ENCODE assay signal across 22 cellular contexts in genomic region chr3:25174251-25174650, GRCh38.
A peak's percentile ranks its signal among the peaks of the same experiment; 100 is the strongest.
DNase-seq lines count a peak whose midpoint lies in the region; ATAC-seq, FAIRE-seq and TF ChIP-seq lines count a peak whose summit lies in the region.
"Had no signal": no experiment of that assay in that cellular context is flagged by ENCODE, and none has a peak within 500 bp of the region (broad histone marks: within the 10 kb centered on the region; RNA-seq: fewer than 3 reads in every experiment).

No MANE protein-coding gene starts in this region.

- peak overlapping the region; percentile 29 for H4K5ac ChIP-seq in H1 (ENCODE audit: insufficient read length, low read depth, low read length)

- H3K23ac ChIP-seq in H1 (ENCODE audit: insufficient read length): no peak overlapping the region

- no peaks in the 10 kb centered on the region; a peak in 1 of 4 replicates for H3K9me3 ChIP-seq in H1 (ENCODE audit: insufficient read depth in 2 of 2, low read depth in 1 of 2, low read length in 1 of 2)
- H3K9me3 ChIP-seq: HAP-1 had no signal

- no peak overlapping the region for H3K9ac ChIP-seq in H1 (replicated peaks in 1 of 4; ENCODE audit: extremely low read depth in 1 of 4, low read depth in 3 of 4, low read length in 3 of 4)
- H3K9ac ChIP-seq: BLaER1 had no signal

- TF ChIP-seq POLR2A in H1 (IDR thresholded peaks at IDR 0.05; ENCODE audit: control extremely low read depth in 1 of 2, low read depth in 2 of 2, low read length in 2 of 2): no peak

- H3K4ac ChIP-seq in H1 (replicated peaks; ENCODE audit: insufficient read length, low read depth, low read length): no peak overlapping the region

- no peak overlapping the region for H3K4me3 ChIP-seq in H1 (ENCODE audit: extremely low read depth in 1 of 4, insufficient read depth in 2 of 4, low read depth in 3 of 4, low read length in 4 of 4)
- H3K4me3 ChIP-seq: BLaER1, GM23338, HAP-1 had no signal

- no peak for FAIRE-seq in H1 (lab: Jason Lieb, UNC)
- FAIRE-seq: A204.1, GM12892, H54 had no signal

- ATAC-seq in HG03025 (IDR thresholded peaks at IDR 0.05; ENCODE audit: low FRiP score, unreplicated experiment) (no peak), HG02759 (IDR thresholded peaks at IDR 0.05; ENCODE audit: unreplicated experiment) (no peak)
- ATAC-seq: CD8-positive, alpha-beta T cell had no signal

- H3K27me3 ChIP-seq in H1 (replicated peaks in 1 of 4; ENCODE audit: control insufficient read depth in 3 of 4, extremely low read depth in 1 of 4, insufficient read depth in 3 of 4, low read length in 3 of 4): no peaks in the 10 kb centered on the region
- H3K27me3 ChIP-seq: BLaER1 had no signal

- no peak overlapping the region for H2BK20ac ChIP-seq in H1 (ENCODE audit: low read length)

- peak overlapping the region; percentile 71; the same call in 1 of the 2 replicates for H2BK12ac ChIP-seq in H1 (ENCODE audit: low read depth, low read length)

- peaks cover 0 to 16% (median 5%) of the 10 kb centered on the region in 4 experiments; a peak in 3 of 7 replicates for H3K4me1 ChIP-seq in H1 (replicated peaks in 1 of 4; ENCODE audit: control insufficient read depth in 3 of 4, insufficient read depth in 4 of 4, low read length in 3 of 4)
- H3K4me1 ChIP-seq: BLaER1, Caco-2, HAP-1 had no signal

- H2AFZ ChIP-seq in H1 (ENCODE audit: low read length): no peak overlapping the region
- H2AFZ ChIP-seq: GM23338 had no signal

- H2BK15ac ChIP-seq in H1 (ENCODE audit: low read length): no peak overlapping the region

- no peaks in the 10 kb centered on the region for H4K20me1 ChIP-seq in H1 (replicated peaks in 1 of 2; ENCODE audit: control insufficient read depth in 1 of 2, insufficient read depth in 2 of 2, low read length in 2 of 2)
- H4K20me1 ChIP-seq: BLaER1 had no signal

- H3K4me2 ChIP-seq in H1 (ENCODE audit: insufficient read depth in 1 of 2, low read depth in 2 of 2, low read length in 2 of 2): no peak overlapping the region
- H3K4me2 ChIP-seq: BLaER1 had no signal

- H3K56ac ChIP-seq in H1 (replicated peaks; ENCODE audit: insufficient read length, low read depth, low read length): no peak overlapping the region

- CTCF ChIA-PET in H1 (lab: Charles Lee; ENCODE audit: partially characterized antibody): interaction anchor here (1.1 kb wide), 1 partner anchor 141 kb away, joined by 4 read pairs; no protein-coding TSS in a partner anchor

- TF ChIP-seq RAD21 in H1 (IDR thresholded peaks at IDR 0.05 in 1 of 2, conservative IDR thresholded peaks at IDR 0.05 in 1 of 2; ENCODE audit: low read depth in 2 of 2, low read length in 2 of 2): no peak

- H4K91ac ChIP-seq in H1 (replicated peaks; ENCODE audit: insufficient read length, low read length): peak overlapping the region; percentile 71

- no peak overlapping the region for H3K18ac ChIP-seq in H1 (ENCODE audit: extremely low read depth, low read length)

- no peak overlapping the region for H3K27ac ChIP-seq in H1 (ENCODE audit: low read depth, low read length)
- H3K27ac ChIP-seq: 22Rv1, BLaER1, C4-2B had no signal

- peaks cover 16% of the 10 kb centered on the region for H3K4me1 Mint-ChIP-seq in neural crest cell
- H3K4me1 Mint-ChIP-seq: B cell; CD4-positive, CD25-positive, alpha-beta regulatory T cell had no signal

- 95% methylated on average over 13 of the region's 13 CpGs; no CpG with 5 or more reads in 1 of the 2 experiments for WGBS in H1 (ENCODE audit: extremely low coverage in 1 of 2, insufficient coverage in 1 of 2, insufficient read length in 1 of 2, insufficient replicate concordance in 2 of 2, low coverage in 1 of 2, low lambda C conversion rate in 2 of 2, missing lambda C conversion rate in 1 of 2), 2 experiments

- H3K36me3 ChIP-seq in H1 (ENCODE audit: control insufficient read depth in 2 of 4, insufficient read depth in 4 of 4, low read length in 3 of 4): no peaks in the 10 kb centered on the region
- H3K36me3 ChIP-seq: BLaER1, HAP-1 had no signal

- TF ChIP-seq EP300 in H1 (IDR thresholded peaks at IDR 0.05; ENCODE audit: borderline replicate concordance in 1 of 2, low read depth in 2 of 2, low read length in 2 of 2): no peak

- peak; percentile 8 for DNase-seq in Daoy (ENCODE audit: low read depth)
- no peak for DNase-seq in H1 (ENCODE audit: low read depth in 1 of 2, low spot score in 2 of 2)
- DNase-seq in neural crest cell (ENCODE audit: low read depth, low spot score): no peak
- no peak for DNase-seq in stimulated activated CD4-positive, alpha-beta T cell treated with anti-CD3 and anti-CD28 coated beads, Interleukin-4, amount 100 ng/mL, for 4 hours
- DNase-seq: Caco-2; CD4-positive, CD25-positive, alpha-beta regulatory T cell; CD8-positive, alpha-beta T cell; DMS 273 treated with DMSO at 0.1 percent for 48 hours; DMS79; GF-D8; HFFc6 had no signal

- no peak overlapping the region for H2BK5ac ChIP-seq in H1 (ENCODE audit: low read depth, low read length)

- no peaks in the 10 kb centered on the region for H3K79me2 ChIP-seq in H1 (ENCODE audit: control insufficient read depth in 1 of 2, insufficient read depth in 2 of 2, low read length in 2 of 2)

- no peaks in the 10 kb centered on the region for H3K79me1 ChIP-seq in H1 (ENCODE audit: low read depth, low read length)

- no peak overlapping the region for H3K4me3 Mint-ChIP-seq in neural crest cell
- H3K4me3 Mint-ChIP-seq: B cell; CD4-positive, CD25-positive, alpha-beta regulatory T cell; CD8-positive, alpha-beta T cell; GM23338; HFFc6 had no signal

- H2AK5ac ChIP-seq in H1 (ENCODE audit: low read depth, low read length): no peak overlapping the region

- no peaks in the 10 kb centered on the region for H3K23me2 ChIP-seq in H1 (ENCODE audit: low read depth, low read length)

- no peaks in the 10 kb centered on the region for H3K9me3 Mint-ChIP-seq in neural crest cell
- H3K9me3 Mint-ChIP-seq: GM23338 had no signal

- TF ChIP-seq CTCF in H1 (IDR thresholded peaks at IDR 0.05; ENCODE audit: control extremely low read depth in 1 of 3, insufficient read depth in 1 of 3, low read depth in 1 of 3, low read length in 3 of 3) (no peak), neural crest cell (conservative IDR thresholded peaks at IDR 0.05) (no peak)

- no peaks in the 10 kb centered on the region for H3K27me3 Mint-ChIP-seq in neural crest cell (ENCODE audit: low read depth)
- H3K27me3 Mint-ChIP-seq: B cell; CD4-positive, CD25-positive, alpha-beta regulatory T cell had no signal

- H3K27ac Mint-ChIP-seq in neural crest cell (ENCODE audit: unreplicated experiment): peak overlapping the region; percentile 59
- H3K27ac Mint-ChIP-seq: B cell; CD8-positive, alpha-beta T cell; GM23338; HFFc6 had no signal

- H4K8ac ChIP-seq in H1 (ENCODE audit: extremely low read depth, insufficient read depth, low read length): no peak overlapping the region; the same call in 1 of the 2 replicates

- H3K14ac ChIP-seq in H1 (ENCODE audit: insufficient read length): no peak overlapping the region

- POLR2A ChIA-PET in H1 (lab: Charles Lee; ENCODE audit: partially characterized antibody): no interaction called here

- H2BK120ac ChIP-seq in H1 (replicated peaks; ENCODE audit: low read depth, low read length): no peak overlapping the region

- peaks cover 2% of the 10 kb centered on the region for H3K36me3 Mint-ChIP-seq in neural crest cell (ENCODE audit: low read depth)
- H3K36me3 Mint-ChIP-seq: CD4-positive, CD25-positive, alpha-beta regulatory T cell; CD8-positive, alpha-beta T cell had no signal

TF ChIP-seq in H1, 55 proteins besides CTCF, POLR2A, EP300 and RAD21:
- TF ChIP-seq CEBPB (IDR thresholded peaks at IDR 0.05; ENCODE audit: low read depth, low read length): no peak
- no peak for TF ChIP-seq BRCA1 (IDR thresholded peaks at IDR 0.05; ENCODE audit: low read depth, low read length)
- no peak for TF ChIP-seq EGR1 (IDR thresholded peaks at IDR 0.05; ENCODE audit: borderline replicate concordance, low read depth, low read length)
- no peak for TF ChIP-seq FOSL1 (IDR thresholded peaks at IDR 0.05; ENCODE audit: insufficient read depth, low read depth, low read length)
- no peak for TF ChIP-seq HDAC2 (IDR thresholded peaks at IDR 0.05; ENCODE audit: borderline replicate concordance in 1 of 2, low read depth in 2 of 2, low read length in 2 of 2)
- no peak for TF ChIP-seq EZH2 (IDR thresholded peaks at IDR 0.05; ENCODE audit: low read depth, low read length, severe bottlenecking)
- TF ChIP-seq HDAC6 (IDR thresholded peaks at IDR 0.05; ENCODE audit: low read depth, low read length): no peak
- TF ChIP-seq SP2 (IDR thresholded peaks at IDR 0.05; ENCODE audit: low read length): no peak
